ENCODE assay signal across 8 cellular contexts in the genomic region with DNA sequence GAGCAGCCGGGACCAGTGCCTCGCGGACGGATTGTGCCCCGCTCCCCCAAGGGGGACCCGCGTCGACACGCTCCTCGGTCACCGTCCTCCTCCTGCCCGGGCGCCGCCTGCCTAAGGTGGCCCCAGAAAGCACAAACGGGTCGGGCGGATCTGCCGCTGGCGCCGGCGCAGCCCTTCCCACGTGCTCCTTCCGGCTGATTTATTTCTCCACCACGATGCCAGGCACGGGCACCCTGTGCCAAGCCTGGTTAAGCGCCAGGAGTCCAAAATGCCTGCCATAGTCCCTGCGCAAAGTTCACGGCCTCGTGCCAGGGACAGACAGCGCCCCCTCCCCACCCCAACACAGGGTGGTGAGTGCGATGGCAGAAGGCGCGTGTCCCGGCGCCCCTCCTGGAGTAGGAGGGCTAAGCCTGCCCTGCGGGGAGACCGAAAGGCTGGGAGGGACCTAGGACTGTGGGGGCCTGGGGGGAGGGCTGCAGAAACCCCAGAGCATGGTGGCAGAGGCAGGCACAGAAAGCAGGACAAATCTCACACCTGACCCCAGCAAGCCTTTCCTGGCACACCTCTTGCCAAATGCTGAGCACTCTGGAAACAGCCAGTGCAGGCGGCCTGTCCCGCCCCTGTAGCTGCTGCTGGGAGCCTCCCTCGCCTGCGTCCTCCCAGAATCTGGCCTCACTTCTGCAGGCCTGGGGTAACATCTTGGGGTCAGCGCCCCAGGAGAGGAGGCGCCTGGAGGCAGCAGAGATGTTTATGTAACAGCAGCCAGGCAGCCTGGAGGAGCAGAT. TPM values are rescaled to one million over a fixed set of nuclear protein-coding genes. Genes with fewer than 3 reads are reported as not detected.
A peak's percentile ranks its signal among the peaks of the same experiment; 100 is the strongest.
DNase-seq lines count a peak whose midpoint lies in the region; ATAC-seq and TF ChIP-seq lines count a peak whose summit lies in the region.

No MANE protein-coding gene starts in this region.

- no peaks in the 10 kb centered on the region for H3K36me3 ChIP-seq in Peyer's patch

- H3K4me1 ChIP-seq in Peyer's patch = peaks cover 11 to 64% (median 27%) of the 10 kb centered on the region in 4 donors

- ATAC-seq in activated naive CD4-positive, alpha-beta T cell treated with anti-CD3 and anti-CD28 coated beads, Interleukin-2, amount 50 U/mL, for 72 hours = peak; percentile 2 to 17
- ATAC-seq in HG03097 (IDR thresholded peaks at IDR 0.05; ENCODE audit: low FRiP score, unreplicated experiment) = no peak

- no peaks in the 10 kb centered on the region for H3K27me3 ChIP-seq in Peyer's patch

- no peaks in the 10 kb centered on the region for H3K9me3 ChIP-seq in Peyer's patch

- H3K27ac Mint-ChIP-seq in activated naive CD4-positive, alpha-beta T cell treated with anti-CD3 and anti-CD28 coated beads, Interleukin-2, amount 50 U/mL, for 72 hours = peak overlapping the region; percentile 29 to 80

- CTCF ChIA-PET in HEK293T (lab: Yijun Ruan, JAX) = no interaction called here

- no peaks in the 10 kb centered on the region for H3K9me3 Mint-ChIP-seq in activated naive CD4-positive, alpha-beta T cell treated with anti-CD3 and anti-CD28 coated beads, Interleukin-2, amount 50 U/mL, for 72 hours

- TF ChIP-seq CTCF in Peyer's patch (IDR thresholded peaks at IDR 0.05) = no peak

- DNase-seq in COLO668 (lab: John Stamatoyannopoulos, UW; ENCODE audit: unreplicated experiment) (peak; percentile 32), HEK293T (ENCODE audit: extremely low spot score) (no peak), Peyer's patch (peak; percentile 52 to 80 (median 79)), glomerular visceral epithelial cell (ENCODE audit: extremely low spot score) (peak; percentile 51), occipital lobe (lab: John Stamatoyannopoulos, UW) (peak; percentile 21), cerebellar nuclear complex (lab: John Stamatoyannopoulos, UW) (no peak)
- peak in 1 of 2 donors; percentile 46 for DNase-seq in activated naive CD4-positive, alpha-beta T cell treated with anti-CD3 and anti-CD28 coated beads, Interleukin-2, amount 50 U/mL, for 72 hours (ENCODE audit: low spot score in 2 of 2)

- TF ChIP-seq POLR2A in Peyer's patch (IDR thresholded peaks at IDR 0.05) = no peak

- POLR2A ChIA-PET in HEK293T (lab: Yijun Ruan, JAX) = no interaction called here

- H3K27ac ChIP-seq in Peyer's patch = peak overlapping the region; percentile 90 to 99 (median 94)

- H3K4me3 ChIP-seq in Peyer's patch = peak overlapping the region; percentile 38 to 97 (median 92)

- peaks cover 8 to 9% of the 10 kb centered on the region in 2 donors for H3K36me3 Mint-ChIP-seq in activated naive CD4-positive, alpha-beta T cell treated with anti-CD3 and anti-CD28 coated beads, Interleukin-2, amount 50 U/mL, for 72 hours

TF ChIP-seq in HEK293T, 16 proteins besides CTCF, POLR2A, EP300 and RAD21:
- TF ChIP-seq L3MBTL2 (conservative IDR thresholded peaks at IDR 0.05) (peak; percentile 61), NFRKB (IDR thresholded peaks at IDR 0.05) (no peak)
- TF ChIP-seq, protein P1, sequence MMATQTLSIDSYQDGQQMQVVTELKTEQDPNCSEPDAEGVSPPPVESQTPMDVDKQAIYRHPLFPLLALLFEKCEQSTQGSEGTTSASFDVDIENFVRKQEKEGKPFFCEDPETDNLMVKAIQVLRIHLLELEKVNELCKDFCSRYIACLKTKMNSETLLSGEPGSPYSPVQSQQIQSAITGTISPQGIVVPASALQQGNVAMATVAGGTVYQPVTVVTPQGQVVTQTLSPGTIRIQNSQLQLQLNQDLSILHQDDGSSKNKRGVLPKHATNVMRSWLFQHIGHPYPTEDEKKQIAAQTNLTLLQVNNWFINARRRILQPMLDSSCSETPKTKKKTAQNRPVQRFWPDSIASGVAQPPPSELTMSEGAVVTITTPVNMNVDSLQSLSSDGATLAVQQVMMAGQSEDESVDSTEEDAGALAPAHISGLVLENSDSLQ (IDR thresholded peaks at IDR 0.05) = no peak
TF ChIP-seq in HEK293T: peak in this region for 1.

RNA-seq across cellular contexts. Expression of gene NOTCH1, which starts 1.0 kb away (rescaled TPM):
- total RNA-seq in Peyer's patch = 10 to 100 TPM; 38.2 to 95.7 (median 53.8) TPM
- total RNA-seq in activated naive CD4-positive, alpha-beta T cell treated with anti-CD3 and anti-CD28 coated beads, Interleukin-2, amount 50 U/mL, for 72 hours = 10 to 100 TPM; 76.4 to 85.5 TPM
- 22.9 TPM for total RNA-seq in occipital lobe

Comparison
In these comparisons a context has a peak if more than half of its experiments do, and no peak if none do; other contexts are left out.
1. DNase-seq: peak in COLO668 (single experiment), Peyer's patch (3 of 3), glomerular visceral epithelial cell (single experiment) and occipital lobe (single experiment); none in HEK293T (single experiment) and cerebellar nuclear complex (0 of 2).